ENCODE assay signal across 14 cellular contexts in genomic region chr11:68340003-68340767, GRCh38. TPM values are rescaled to one million over a fixed set of nuclear protein-coding genes. Genes with fewer than 3 reads are reported as not detected.
DNase-seq lines count a peak whose midpoint lies in the region; ATAC-seq, FAIRE-seq and TF ChIP-seq lines count a peak whose summit lies in the region.
"Had no signal": no experiment of that assay in that cellular context is flagged by ENCODE, and none has a peak within 500 bp of the region (broad histone marks: within the 10 kb centered on the region; RNA-seq: fewer than 3 reads in every experiment).

No MANE protein-coding gene starts in this region.

- H2BK12ac ChIP-seq in neuronal stem cell (ENCODE audit: low read length), result no peak overlapping the region

- H3K4me2 ChIP-seq in HCT116 (ENCODE audit: low read length) (no peak overlapping the region), neuronal stem cell (ENCODE audit: insufficient read depth, low read length, poor library complexity, severe bottlenecking) (no peak overlapping the region)

- peak overlapping the region; percentile 98; the same call in 1 of the 2 replicates for H3K27ac ChIP-seq in HCT116 (ENCODE audit: low read depth, low read length)
- H3K27ac ChIP-seq in neuronal stem cell (replicated peaks; ENCODE audit: low read length), result no peak overlapping the region
- H3K27ac ChIP-seq: psoas muscle, SJCRH30, testis had no signal

- peak overlapping the region; percentile 39 for H3K18ac ChIP-seq in neuronal stem cell (ENCODE audit: low read length)

- H2AK5ac ChIP-seq in neuronal stem cell (ENCODE audit: low read depth, low read length), result no peak overlapping the region

- H3K9me3 ChIP-seq in HCT116 (ENCODE audit: control insufficient read depth in 1 of 2, insufficient read depth in 1 of 2, low read depth in 1 of 2, low read length in 2 of 2) (no peaks in the 10 kb centered on the region), neuronal stem cell (replicated peaks in 1 of 2; ENCODE audit: control insufficient read depth in 2 of 2, insufficient read depth in 1 of 2, low read depth in 1 of 2, low read length in 2 of 2) (no peaks in the 10 kb centered on the region)
- H3K9me3 ChIP-seq: psoas muscle, SJCRH30, testis had no signal

- WGBS in neuronal stem cell (ENCODE audit: extremely low coverage in 2 of 2, insufficient read length in 2 of 2, insufficient replicate concordance in 1 of 2), 2 donors, result no CpG with 5 or more reads among the region's 16 CpGs

- H3K36me3 ChIP-seq in HCT116 (ENCODE audit: control insufficient read depth in 1 of 2, insufficient read depth in 2 of 2, low read length in 2 of 2), result no peaks in the 10 kb centered on the region
- H3K36me3 ChIP-seq in neuronal stem cell (replicated peaks in 1 of 2; ENCODE audit: control insufficient read depth in 2 of 2, insufficient read depth in 2 of 2, low read length in 2 of 2), result no peaks in the 10 kb centered on the region
- H3K36me3 ChIP-seq: SJCRH30 had no signal

- no peak overlapping the region for H4K8ac ChIP-seq in neuronal stem cell (ENCODE audit: low read depth, low read length)

- H3K4me1 Mint-ChIP-seq in activated T-helper 17 cell treated with anti-CD3 and anti-CD28 coated beads, Interleukin-2, amount 50 U/mL, for 72 hours, result peaks cover 36% of the 10 kb centered on the region

- intact Hi-C loops in HCT116 (cut with micrococcal nuclease), result no loop called here

- no peak for TF ChIP-seq RAD21 in HCT116 (IDR thresholded peaks at IDR 0.05; ENCODE audit: low read depth)

- POLR2A ChIA-PET in HCT116 (lab: Charles Lee), result no interaction called here

- peak; percentile 14 for DNase-seq in activated CD4-positive, CD25-positive, alpha-beta regulatory T cell treated with anti-CD3 and anti-CD28 coated beads, Interleukin-2, amount 50 U/mL, for 16 hours (ENCODE audit: low read depth, low spot score)
- DNase-seq in activated CD4-positive, CD25-positive, alpha-beta regulatory T cell (lab: John Stamatoyannopoulos, UW), result no peak
- no peak for DNase-seq in HCT116 (ENCODE audit: low read depth, low spot score)
- DNase-seq in neuronal stem cell (ENCODE audit: low spot score), result no peak
- DNase-seq in D721Med (ENCODE audit: insufficient read length, low spot score), result no peak
- no peak for DNase-seq in midbrain (lab: John Stamatoyannopoulos, UW)
- DNase-seq: MV-4-11, NCI-H510A treated with DMSO at 0.1 percent for 48 hours, psoas muscle, SJCRH30, testis had no signal

- no peaks in the 10 kb centered on the region for H3K36me3 Mint-ChIP-seq in activated T-helper 17 cell treated with anti-CD3 and anti-CD28 coated beads, Interleukin-2, amount 50 U/mL, for 72 hours (ENCODE audit: low read depth)

- ATAC-seq in HCT116, result no peak
- peak; percentile 89 for ATAC-seq in activated T-helper 17 cell treated with anti-CD3 and anti-CD28 coated beads, Interleukin-2, amount 50 U/mL, for 72 hours (replicated peaks)
- ATAC-seq in GM21423 (IDR thresholded peaks at IDR 0.05; ENCODE audit: unreplicated experiment), result no peak
- ATAC-seq: psoas muscle had no signal

- no peak overlapping the region for H3K4ac ChIP-seq in neuronal stem cell (ENCODE audit: low read length)

- H4K20me1 ChIP-seq in HCT116 (ENCODE audit: insufficient read depth), result no peaks in the 10 kb centered on the region

- H2BK15ac ChIP-seq in neuronal stem cell (ENCODE audit: low read length), result no peak overlapping the region

- H4K91ac ChIP-seq in neuronal stem cell (ENCODE audit: low read depth, low read length, poor library complexity), result no peak overlapping the region

- CTCF ChIA-PET in HCT116 (lab: Charles Lee), result no interaction called here

- RAD21 ChIA-PET in HCT116 (lab: Charles Lee; ENCODE audit: low non-redundant PET in 1 of 2, low total read pairs in 2 of 2, uncharacterized antibody in 2 of 2, unreplicated experiment in 2 of 2), result no interaction called here

- H3K14ac ChIP-seq in neuronal stem cell (ENCODE audit: low read length), result no peak overlapping the region

- no peak overlapping the region for H3K4me3 ChIP-seq in HCT116 (replicated peaks in 1 of 2; ENCODE audit: low read depth in 1 of 2, low read length in 2 of 2)
- H3K4me3 ChIP-seq in neuronal stem cell (ENCODE audit: low read length in 2 of 2), result no peak overlapping the region
- H3K4me3 ChIP-seq: psoas muscle, SJCRH30, testis had no signal

- no peak for TF ChIP-seq POLR2A in HCT116 (IDR thresholded peaks at IDR 0.05; ENCODE audit: borderline replicate concordance, extremely low read depth, insufficient read depth, insufficient read length)

- H2AFZ ChIP-seq in HCT116 (ENCODE audit: low read depth, low read length, poor library complexity, severe bottlenecking) (no peak overlapping the region), neuronal stem cell (ENCODE audit: low read length) (no peak overlapping the region)

- BruUV-seq in HCT116 (replicated peaks; lab: Mats Ljungman, UMichigan), result no TSS peak

- no peaks in the 10 kb centered on the region for H3K9me3 Mint-ChIP-seq in activated T-helper 17 cell treated with anti-CD3 and anti-CD28 coated beads, Interleukin-2, amount 50 U/mL, for 72 hours

- H3K27me3 Mint-ChIP-seq in activated T-helper 17 cell treated with anti-CD3 and anti-CD28 coated beads, Interleukin-2, amount 50 U/mL, for 72 hours, result no peaks in the 10 kb centered on the region

- H3K9ac ChIP-seq in HCT116 (ENCODE audit: low read length) (no peak overlapping the region), neuronal stem cell (ENCODE audit: low read depth, low read length, poor library complexity) (no peak overlapping the region)

- H3K4me1 ChIP-seq in HCT116 (ENCODE audit: control insufficient read depth in 1 of 2, insufficient read depth in 2 of 2, low read length in 2 of 2) (peaks cover 70% of the 10 kb centered on the region in 2 experiments), neuronal stem cell (ENCODE audit: control insufficient read depth in 2 of 2, insufficient read depth in 1 of 2, low read depth in 1 of 2, low read length in 2 of 2) (peaks cover 12 to 24% of the 10 kb centered on the region in 2 donors)
- H3K4me1 ChIP-seq: testis had no signal

- peaks cover 10% of the 10 kb centered on the region for H3K79me1 ChIP-seq in neuronal stem cell (ENCODE audit: low read depth, low read length)

- peak overlapping the region; percentile 12 for H3K4me3 Mint-ChIP-seq in activated T-helper 17 cell treated with anti-CD3 and anti-CD28 coated beads, Interleukin-2, amount 50 U/mL, for 72 hours

- FAIRE-seq in D721Med (lab: Jason Lieb, UNC), result no peak
- FAIRE-seq: endometrium had no signal

- no peak overlapping the region for H2BK5ac ChIP-seq in neuronal stem cell (ENCODE audit: low read length)

- TF ChIP-seq CTCF in HCT116 (IDR thresholded peaks at IDR 0.05 in 2 of 3, conservative IDR thresholded peaks at IDR 0.05 in 1 of 3; ENCODE audit: borderline replicate concordance in 1 of 3, insufficient read depth in 1 of 3, low read depth in 2 of 3, low read length in 2 of 3) (no peak), D721Med (IDR thresholded peaks at IDR 0.05; ENCODE audit: insufficient read depth, missing control alignments) (no peak)

- H3K79me2 ChIP-seq in HCT116 (ENCODE audit: insufficient read depth, low read length), result peaks cover 55% of the 10 kb centered on the region

- no peaks in the 10 kb centered on the region for H3K9me2 ChIP-seq in HCT116 (ENCODE audit: insufficient read depth)

- H3K27ac Mint-ChIP-seq in activated T-helper 17 cell treated with anti-CD3 and anti-CD28 coated beads, Interleukin-2, amount 50 U/mL, for 72 hours, result peak overlapping the region; percentile 9

- no peak overlapping the region for H3K23ac ChIP-seq in neuronal stem cell (ENCODE audit: low read depth, low read length, poor library complexity)

- H2BK120ac ChIP-seq in neuronal stem cell (ENCODE audit: low read depth, low read length), result no peak overlapping the region

- no peaks in the 10 kb centered on the region for H3K27me3 ChIP-seq in HCT116 (ENCODE audit: insufficient read depth, low read length)
- no peaks in the 10 kb centered on the region for H3K27me3 ChIP-seq in neuronal stem cell (ENCODE audit: control insufficient read depth in 3 of 3, insufficient read depth in 3 of 3, low read depth in 1 of 3, low read length in 3 of 3)
- H3K27me3 ChIP-seq: SJCRH30, testis had no signal

TF ChIP-seq in HCT116, 20 proteins besides CTCF, POLR2A, EP300 and RAD21 (continues in another document):
- TF ChIP-seq YY1 (IDR thresholded peaks at IDR 0.05; ENCODE audit: extremely low read depth, insufficient replicate concordance, low read depth, low read length) (no peak), EZH2phosphoT487 (IDR thresholded peaks at IDR 0.05; ENCODE audit: borderline replicate concordance) (no peak), EZH2 (IDR thresholded peaks at IDR 0.05) (no peak), ZNF274 (IDR thresholded peaks at IDR 0.05; ENCODE audit: low read depth, low read length) (no peak), CBX3 (IDR thresholded peaks at IDR 0.05; ENCODE audit: low read depth) (no peak), REST (IDR thresholded peaks at IDR 0.05; ENCODE audit: low read depth) (no peak), CEBPB (IDR thresholded peaks at IDR 0.05; ENCODE audit: low read depth) (no peak), ZFX (IDR thresholded peaks at IDR 0.05) (no peak)

RNA-seq across cellular contexts. Expression of gene LRP5, which starts 27.8 kb away (rescaled TPM):
- 55.2 TPM for total RNA-seq in HCT116 (2021; ENCODE audit: unreplicated experiment)
- 58.9 and 66.2 TPM in 2 replicates for polyA plus RNA-seq in HCT116 (2012)
- total RNA-seq in activated T-helper 17 cell treated with anti-CD3 and anti-CD28 coated beads, Interleukin-2, amount 50 U/mL, for 72 hours, result 1 to 10 TPM; 4.6 to 6.0 TPM
- 32.3 TPM for polyA plus RNA-seq in neuronal stem cell (2013, experiment 1 of 2)
- 34.5 TPM for polyA plus RNA-seq in neuronal stem cell (2013, experiment 2 of 2)
